Comparison of ENCODE assay signal across 7 cellular contexts in the genomic region with DNA sequence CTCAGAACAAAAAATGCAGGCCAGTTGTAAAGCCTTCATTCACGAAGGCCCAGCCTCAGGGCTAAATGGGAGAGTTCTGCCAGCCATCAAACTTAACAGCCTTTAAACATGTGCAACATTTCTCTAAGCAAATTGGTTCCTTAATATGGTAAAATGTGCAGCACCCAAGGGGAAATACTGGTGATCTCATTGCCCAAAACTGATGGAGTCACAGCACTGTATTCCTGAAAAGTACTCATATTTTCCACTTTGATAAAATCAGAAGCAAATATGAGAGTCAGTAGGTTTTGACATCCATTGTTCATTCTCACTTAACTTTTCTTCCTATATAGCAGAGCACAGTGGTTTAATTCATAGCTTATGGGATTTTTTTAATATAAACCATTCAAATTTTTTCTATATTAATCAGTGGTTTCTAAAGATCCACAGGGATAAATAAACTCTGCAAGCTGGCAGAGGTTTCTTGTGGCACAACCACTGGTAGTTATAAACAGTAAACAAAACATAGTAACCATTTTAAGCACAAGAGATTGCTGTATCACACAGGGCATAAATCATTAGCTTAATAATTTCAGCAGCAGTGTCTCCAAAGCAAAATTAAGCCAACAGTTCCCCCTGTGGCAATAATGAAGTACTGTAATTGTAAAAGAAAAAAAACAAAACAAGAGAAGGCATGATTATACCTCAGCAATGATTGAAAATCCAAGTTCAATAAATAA.
A peak's percentile ranks its signal among the peaks of the same experiment; 100 is the strongest.
DNase-seq lines count a peak whose midpoint lies in the region; ATAC-seq and TF ChIP-seq lines count a peak whose summit lies in the region.

No MANE protein-coding gene starts in this region.

- no peak overlapping the region for H3K4me3 Mint-ChIP-seq in endothelial cell (ENCODE audit: unreplicated experiment)

- H3K9ac ChIP-seq in MM.1S (ENCODE audit: low read length): no peak overlapping the region

- DNase-seq in MM.1S: no peak
- DNase-seq in endothelial cell (ENCODE audit: low spot score): no peak
- DNase-seq in omental fat pad (ENCODE audit: low spot score): no peak
- no peak for DNase-seq in UCSD-AML1 (lab: John Stamatoyannopoulos, UW; ENCODE audit: unreplicated experiment)
- DNase-seq in GF-D8 (lab: John Stamatoyannopoulos, UW): no peak
- no peak for DNase-seq in HK-2 (ENCODE audit: unreplicated experiment)

- peak; percentile 68 for ATAC-seq in omental fat pad (ENCODE audit: low FRiP score)

- no peaks in the 10 kb centered on the region for H3K9me2 ChIP-seq in MM.1S (replicated peaks; ENCODE audit: insufficient read depth, low read length)

- no peaks in the 10 kb centered on the region for H3K4me1 ChIP-seq in MM.1S (ENCODE audit: low read length)

- H3K9me3 ChIP-seq in MM.1S (replicated peaks; ENCODE audit: insufficient read depth, low read length): no peaks in the 10 kb centered on the region

- H2AFZ ChIP-seq in MM.1S (ENCODE audit: low read length): no peak overlapping the region

- H3K79me2 ChIP-seq in MM.1S (ENCODE audit: low read length): no peaks in the 10 kb centered on the region

- H3K4me3 ChIP-seq in MM.1S (ENCODE audit: low read length): no peak overlapping the region

- no peaks in the 10 kb centered on the region for H3K36me3 ChIP-seq in MM.1S (replicated peaks; ENCODE audit: insufficient read depth, low read length)

- no peaks in the 10 kb centered on the region for H3K36me3 Mint-ChIP-seq in endothelial cell (ENCODE audit: low read depth, unreplicated experiment)

- no peaks in the 10 kb centered on the region for H4K20me1 ChIP-seq in MM.1S (ENCODE audit: insufficient read depth, low read length)

- no peaks in the 10 kb centered on the region for H3K9me3 Mint-ChIP-seq in endothelial cell (ENCODE audit: unreplicated experiment)

- no peak overlapping the region for H3K27ac Mint-ChIP-seq in endothelial cell (ENCODE audit: unreplicated experiment)

- TF ChIP-seq CTCF in GM12873 (IDR thresholded peaks at IDR 0.05; ENCODE audit: insufficient read depth, low read depth, low read length, missing control alignments): peak; percentile 25
- TF ChIP-seq CTCF in MM.1S (IDR thresholded peaks at IDR 0.05; ENCODE audit: low read length): peak; percentile 49
- peak; percentile 69 for TF ChIP-seq CTCF in endothelial cell (IDR thresholded peaks at IDR 0.05; ENCODE audit: unreplicated experiment)
- TF ChIP-seq CTCF in omental fat pad (IDR thresholded peaks at IDR 0.05): no peak

- H3K27me3 Mint-ChIP-seq in endothelial cell (ENCODE audit: unreplicated experiment): no peaks in the 10 kb centered on the region

- no peak overlapping the region for H3K4me2 ChIP-seq in MM.1S (ENCODE audit: low read depth, low read length)

- no peaks in the 10 kb centered on the region for H3F3A ChIP-seq in MM.1S (ENCODE audit: insufficient read depth, low read length)

- no peaks in the 10 kb centered on the region for H3K27me3 ChIP-seq in MM.1S (replicated peaks; ENCODE audit: insufficient read depth, low read length)

- no peak overlapping the region for H3K27ac ChIP-seq in MM.1S (ENCODE audit: low read length)

- no peaks in the 10 kb centered on the region for H3K4me1 Mint-ChIP-seq in endothelial cell (ENCODE audit: unreplicated experiment)

Comparison
In these comparisons a context has a peak if more than half of its experiments do, and no peak if none do; other contexts are left out.
1. CTCF ChIP-seq: peak in GM12873 (single experiment), MM.1S (single experiment) and endothelial cell (single experiment); none in omental fat pad (0 of 3).